Comparison of ENCODE assay signal across 8 cellular contexts in genomic region chr19:40610396-40611064, GRCh38. TPM values are rescaled to one million over a fixed set of nuclear protein-coding genes. Genes with fewer than 3 reads are reported as not detected.
DNase-seq lines count a peak whose midpoint lies in the region; ATAC-seq, FAIRE-seq and TF ChIP-seq lines count a peak whose summit lies in the region.

No MANE protein-coding gene starts in this region.

- in situ Hi-C loops in GM13976 (cut with MboI; ENCODE audit: low sequenced_read_pairs, unreplicated experiment): loop anchor here (25.0 kb wide), 1 partner anchor 298 kb away; no protein-coding TSS in a partner anchor

- H3K79me2 ChIP-seq in astrocyte (ENCODE audit: insufficient read depth, low read length): no peaks in the 10 kb centered on the region

- no peaks in the 10 kb centered on the region for H3K9me3 ChIP-seq in SJSA1 (replicated peaks)
- no peaks in the 10 kb centered on the region for H3K9me3 ChIP-seq in astrocyte (ENCODE audit: insufficient read depth, low read depth, low read length)
- H3K9me3 ChIP-seq in iPS-20b (ENCODE audit: insufficient read depth, low read depth, low read length): no peaks in the 10 kb centered on the region

- H3K4me3 ChIP-seq in SJSA1 (peak overlapping the region; percentile 36), astrocyte (ENCODE audit: insufficient read depth, low read depth, low read length) (peak overlapping the region; percentile 39), iPS-20b (ENCODE audit: low read length) (peak overlapping the region; percentile 70)

- H3K36me3 ChIP-seq in SJSA1 (no peaks in the 10 kb centered on the region), astrocyte (ENCODE audit: insufficient read depth, low read length) (no peaks in the 10 kb centered on the region), iPS-20b (ENCODE audit: insufficient read depth, low read depth, low read length) (peaks cover under 1% of the 10 kb centered on the region; the same call in 1 of the 2 replicates)

- H4K20me1 ChIP-seq in astrocyte (ENCODE audit: insufficient read depth, low read length): no peaks in the 10 kb centered on the region

- no peak for DNase-seq in SJSA1 (ENCODE audit: low read depth in 1 of 2, low spot score in 2 of 2)
- DNase-seq in astrocyte (ENCODE audit: low read depth): no peak
- DNase-seq in stimulated activated CD4-positive, alpha-beta T cell treated with anti-CD3 and anti-CD28 coated beads, Interleukin-4, amount 100 ng/mL, for 24 hours: peak; percentile 57
- no peak for DNase-seq in NOMO-1 treated with DMSO at 0.1 percent for 48 hours (lab: John Stamatoyannopoulos, UW; ENCODE audit: unreplicated experiment)
- no peak for DNase-seq in GM13976 (ENCODE audit: low spot score)

- H3K27ac ChIP-seq in SJSA1 (no peak overlapping the region), astrocyte (ENCODE audit: low read depth, low read length) (peak overlapping the region; percentile 10), iPS-20b (ENCODE audit: low read length) (no peak overlapping the region)

- peaks cover 29% of the 10 kb centered on the region for H3K4me1 ChIP-seq in SJSA1 (replicated peaks)
- peaks cover 41% of the 10 kb centered on the region for H3K4me1 ChIP-seq in astrocyte (ENCODE audit: insufficient read depth, low read length)
- 0 out of 2 replicates have a peak, but pooled peaks cover 2% of the 10 kb centered on the region for H3K4me1 ChIP-seq in iPS-20b (ENCODE audit: insufficient read depth, low read length)

- TF ChIP-seq CTCF in astrocyte (IDR thresholded peaks at IDR 0.05; ENCODE audit: insufficient read depth, low read depth, low read length) (no peak), GM13976 (IDR thresholded peaks at IDR 0.05; ENCODE audit: borderline replicate concordance, control extremely low read depth, extremely low read depth, insufficient read depth, missing control alignments) (no peak)

- no peak overlapping the region for H3K27ac Mint-ChIP-seq in astrocyte (ENCODE audit: unreplicated experiment)

- H3K4me1 Mint-ChIP-seq in astrocyte (ENCODE audit: low read depth, unreplicated experiment): peaks cover 9% of the 10 kb centered on the region

- H3K27me3 ChIP-seq in SJSA1 (replicated peaks) (no peaks in the 10 kb centered on the region), astrocyte (ENCODE audit: insufficient read depth, low read length) (no peaks in the 10 kb centered on the region), iPS-20b (ENCODE audit: insufficient read depth, low read length) (peaks cover 73% of the 10 kb centered on the region)

- H2AFZ ChIP-seq in astrocyte (ENCODE audit: low read depth, low read length): peak overlapping the region; percentile 55

- H3K36me3 Mint-ChIP-seq in astrocyte (ENCODE audit: low read depth, unreplicated experiment): no peaks in the 10 kb centered on the region

- no peak for FAIRE-seq in astrocyte (lab: Jason Lieb, UNC)

- no peaks in the 10 kb centered on the region for H3K9me3 Mint-ChIP-seq in astrocyte (ENCODE audit: unreplicated experiment)

- peak overlapping the region; percentile 84 for H3K4me2 ChIP-seq in astrocyte (ENCODE audit: low read length)

- peak overlapping the region; percentile 72 for H3K4me3 Mint-ChIP-seq in astrocyte (ENCODE audit: unreplicated experiment)

- H3K27me3 Mint-ChIP-seq in astrocyte (ENCODE audit: low read depth, unreplicated experiment): peaks cover 41% of the 10 kb centered on the region

- ATAC-seq in GM19324 (IDR thresholded peaks at IDR 0.05; ENCODE audit: low FRiP score, unreplicated experiment): peak; percentile 0
- no peak for ATAC-seq in GM19035 (IDR thresholded peaks at IDR 0.05; ENCODE audit: unreplicated experiment)

- peak overlapping the region; percentile 63 for H3K9ac ChIP-seq in astrocyte (ENCODE audit: low read length)
- peak overlapping the region; percentile 59; the same call in 1 of the 2 replicates for H3K9ac ChIP-seq in iPS-20b (ENCODE audit: low read depth, low read length)

RNA-seq across cellular contexts. Expression of gene LTBP4, which starts 9.4 kb away (rescaled TPM):
- total RNA-seq in SJSA1 (2014; rRNA removed; shearing (Covaris generic)): 16.5 and 23.7 TPM in 2 replicates
- total RNA-seq in astrocyte: 46.9 and 63.5 TPM in 2 replicates

RNA-seq across cellular contexts. Expression of gene SHKBP1, which starts 33.9 kb away (rescaled TPM):
- 16.2 and 16.4 TPM in 2 replicates for total RNA-seq in SJSA1 (2014; rRNA removed; shearing (Covaris generic))
- 56.3 and 60.4 TPM in 2 replicates for total RNA-seq in astrocyte
